Comparison of ENCODE assay signal across 1 cellular context in genomic region chr11:69157156-69157821, GRCh38.
TF ChIP-seq lines count a peak whose summit lies in the region.

No MANE protein-coding gene starts in this region.

TF ChIP-seq in HepG2, 621 proteins besides CTCF, POLR2A, EP300 and RAD21 (continued from another document and continues in another):
- TF ChIP-seq ZHX2 (IDR thresholded peaks at IDR 0.05; ENCODE audit: low read depth) (no peak), ZHX2 (CRISPR knock-in tag; IDR thresholded peaks at IDR 0.05; ENCODE audit: borderline replicate concordance) (no peak), KLF9 (CRISPR knock-in tag; IDR thresholded peaks at IDR 0.05; ENCODE audit: low read depth) (no peak), HOXA3 (CRISPR knock-in tag; IDR thresholded peaks at IDR 0.05) (peak; percentile 81), ZNF564 (CRISPR knock-in tag; IDR thresholded peaks at IDR 0.05) (peak; percentile 46; the same call in 1 of the 2 replicates), SAP130 (CRISPR knock-in tag; IDR thresholded peaks at IDR 0.05; ENCODE audit: low read depth) (peak; percentile 52; the same call in 1 of the 2 replicates), NFRKB (IDR thresholded peaks at IDR 0.05) (no peak), ZNF276 (CRISPR knock-in tag; IDR thresholded peaks at IDR 0.05; ENCODE audit: low read depth) (no peak), IKZF1 (IDR thresholded peaks at IDR 0.05) (no peak), HIVEP1 (CRISPR knock-in tag; IDR thresholded peaks at IDR 0.05) (peak; percentile 16; the same call in 1 of the 2 replicates), DRAP1 (CRISPR knock-in tag; IDR thresholded peaks at IDR 0.05) (no peak), ZBTB3 (CRISPR knock-in tag; IDR thresholded peaks at IDR 0.05; ENCODE audit: borderline replicate concordance, low read depth) (no peak), ZNF691 (CRISPR knock-in tag; IDR thresholded peaks at IDR 0.05; ENCODE audit: borderline replicate concordance, low read depth) (no peak), TOPORS (CRISPR knock-in tag; IDR thresholded peaks at IDR 0.05) (peak; percentile 64; the same call in 1 of the 2 replicates), ZNF83 (CRISPR knock-in tag; IDR thresholded peaks at IDR 0.05; ENCODE audit: borderline replicate concordance) (no peak), SP5 (CRISPR knock-in tag; IDR thresholded peaks at IDR 0.05; ENCODE audit: borderline replicate concordance, low read depth) (peak; percentile 83), ZNF790 (CRISPR knock-in tag; IDR thresholded peaks at IDR 0.05; ENCODE audit: borderline replicate concordance) (no peak), ZNF512 (CRISPR knock-in tag; IDR thresholded peaks at IDR 0.05) (no peak), GMEB1 (CRISPR knock-in tag; IDR thresholded peaks at IDR 0.05; ENCODE audit: borderline replicate concordance) (peak; percentile 50; the same call in 1 of the 2 replicates), HNRNPLL (IDR thresholded peaks at IDR 0.05; ENCODE audit: low read depth, low read length, poor library complexity, severe bottlenecking) (peak; percentile 46), HMGA1 (CRISPR knock-in tag; conservative IDR thresholded peaks at IDR 0.05) (no peak), UBTF (CRISPR knock-in tag; IDR thresholded peaks at IDR 0.05) (peak; percentile 84), ZBTB2 (CRISPR knock-in tag; IDR thresholded peaks at IDR 0.05; ENCODE audit: low read depth) (no peak; the same call in 1 of the 2 replicates), TFDP1 (CRISPR knock-in tag; IDR thresholded peaks at IDR 0.05; ENCODE audit: borderline replicate concordance) (peak; percentile 47; the same call in 1 of the 2 replicates), ZNF572 (CRISPR knock-in tag; IDR thresholded peaks at IDR 0.05) (no peak), BCL3 (CRISPR knock-in tag; IDR thresholded peaks at IDR 0.05) (no peak), BATF2 (CRISPR knock-in tag; IDR thresholded peaks at IDR 0.05) (no peak), ZNF569 (CRISPR knock-in tag; IDR thresholded peaks at IDR 0.05; ENCODE audit: borderline replicate concordance) (no peak), ADNP (CRISPR knock-in tag; IDR thresholded peaks at IDR 0.05) (no peak), CENPBD1 (CRISPR knock-in tag; IDR thresholded peaks at IDR 0.05; ENCODE audit: borderline replicate concordance, low read depth) (no peak), SRF (IDR thresholded peaks at IDR 0.05; ENCODE audit: low read depth, low read length) (no peak), ZNF777 (CRISPR knock-in tag; IDR thresholded peaks at IDR 0.05) (peak; percentile 89), NBN (conservative IDR thresholded peaks at IDR 0.05) (no peak), ZNF563 (CRISPR knock-in tag; IDR thresholded peaks at IDR 0.05) (no peak), ETV5 (CRISPR knock-in tag; IDR thresholded peaks at IDR 0.05; ENCODE audit: borderline replicate concordance) (peak; percentile 85; the same call in 1 of the 2 replicates), ARID2 (CRISPR knock-in tag; IDR thresholded peaks at IDR 0.05; ENCODE audit: borderline replicate concordance) (peak; percentile 89; the same call in 1 of the 2 replicates)
